In the genomic region with DNA sequence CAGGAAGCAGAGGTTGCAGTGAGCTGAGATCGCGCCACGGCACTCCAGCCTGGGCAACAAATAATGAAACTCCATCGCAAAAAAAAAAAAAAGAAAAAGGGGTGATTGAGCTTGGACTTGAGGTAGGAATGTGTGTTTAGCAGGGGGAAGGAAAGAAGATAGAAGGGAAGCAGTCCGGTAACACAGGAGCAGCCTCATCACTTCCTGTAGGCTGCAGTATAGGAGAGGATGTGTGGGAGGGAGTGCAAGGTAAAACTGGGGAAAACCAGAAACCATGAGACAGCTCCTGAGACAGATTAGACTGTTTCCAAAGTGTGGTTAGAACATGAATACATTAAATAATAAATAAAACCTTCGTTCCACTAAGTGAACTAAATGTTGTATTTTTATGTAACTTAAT, we compare ENCODE assay signal across 16 cellular contexts. TPM values are rescaled to one million over a fixed set of nuclear protein-coding genes. Genes with fewer than 3 reads are reported as not detected.
DNase-seq lines count a peak whose midpoint lies in the region; ATAC-seq, FAIRE-seq and TF ChIP-seq lines count a peak whose summit lies in the region.
"Had no signal": no experiment of that assay in that cellular context is flagged by ENCODE, and none has a peak within 500 bp of the region (broad histone marks: within the 10 kb centered on the region; RNA-seq: fewer than 3 reads in every experiment).

No MANE protein-coding gene starts in this region.

- DNase-seq in KBM-7: peak; percentile 53
- peak in 1 of 4 experiments; percentile 14 for DNase-seq in K562 (ENCODE audit: extremely low read depth in 1 of 4, low spot score in 3 of 4)
- DNase-seq in kidney tubule cell (ENCODE audit: low spot score): peak; percentile 64
- no peak for DNase-seq in DMS 273 (lab: John Stamatoyannopoulos, UW; ENCODE audit: unreplicated experiment)
- no peak for DNase-seq in activated CD4-positive, alpha-beta T cell treated with anti-CD3 and anti-CD28 coated beads for 4 hours
- DNase-seq in NK-92 treated with Interleukin-12 subunit alpha and Interleukin-12 subunit beta, amount 100 ng/mL, for 24 hours (lab: John Stamatoyannopoulos, UW): no peak
- DNase-seq: aorta; NCI-H1417; stimulated activated CD4-positive, alpha-beta T cell treated with anti-CD3 and anti-CD28 coated beads, Interleukin-4, amount 100 ng/mL, for 4 hours; T-helper 1 cell; trophoblast cell had no signal

- H3K9me1 ChIP-seq in K562 (ENCODE audit: control insufficient read depth, insufficient read depth, low read length): no peaks in the 10 kb centered on the region

- POLR2A ChIA-PET in K562 (lab: Yijun Ruan, JAX): interaction anchor here (0.7 kb wide), 1 partner anchor 19 kb away, joined by 3 read pairs; no protein-coding TSS in a partner anchor

- no peaks in the 10 kb centered on the region for H3K79me2 ChIP-seq in K562 (ENCODE audit: control insufficient read depth, insufficient read depth, low read length)

- no peaks in the 10 kb centered on the region; a peak in 1 of 5 replicates for H3K27me3 ChIP-seq in K562 (ENCODE audit: control insufficient read depth in 2 of 2, insufficient read depth in 2 of 2, low read length in 2 of 2)

- in situ Hi-C loops in KBM-7 (cut with MboI; ENCODE audit: low pct_unique_long_range_greater_than_20kb, low sequenced_read_pairs): no loop called here
- in situ Hi-C loops in K562 (cut with MboI): no loop called here

- no peaks in the 10 kb centered on the region for H3K36me3 ChIP-seq in K562 (ENCODE audit: control insufficient read depth, insufficient read depth, low read length)

- TF ChIP-seq CTCF in K562 (IDR thresholded peaks at IDR 0.05 in 2 of 3, conservative IDR thresholded peaks at IDR 0.05 in 1 of 3; ENCODE audit: insufficient read depth in 2 of 3, low read depth in 1 of 3, low read length in 3 of 3): no peak

- intact Hi-C loops in K562 (cut with micrococcal nuclease): no loop called here

- no peaks in the 10 kb centered on the region for H4K20me1 ChIP-seq in K562 (replicated peaks; ENCODE audit: control insufficient read depth, insufficient read depth, low read length)

- H3K9ac ChIP-seq in K562 (ENCODE audit: insufficient read depth in 1 of 2, low read depth in 2 of 2, low read length in 2 of 2): no peak overlapping the region

- no peak overlapping the region for H2AFZ ChIP-seq in K562 (ENCODE audit: low read depth, low read length)

- CTCF ChIA-PET in K562 (lab: Yijun Ruan, JAX; ENCODE audit: low intra/inter-chr PET ratio): no interaction called here

- peak; percentile 62 for ATAC-seq in GM18868 (IDR thresholded peaks at IDR 0.05; ENCODE audit: unreplicated experiment)
- ATAC-seq in K562: peak; percentile 62; the same call in 2 of the 3 replicates
- ATAC-seq in HG03378 (IDR thresholded peaks at IDR 0.05; ENCODE audit: unreplicated experiment): no peak
- ATAC-seq: activated CD4-positive, CD25-positive, alpha-beta regulatory T cell treated with anti-CD3 and anti-CD28 coated beads, Interleukin-2, amount 50 U/mL, for 24 hours; Panc1 had no signal

- TF ChIP-seq POLR2A in K562 (conservative IDR thresholded peaks at IDR 0.05): no peak

- no peaks in the 10 kb centered on the region for H3K9me3 ChIP-seq in K562 (replicated peaks; ENCODE audit: control insufficient read depth, insufficient read depth, low read depth, low read length)

- H3K4me1 ChIP-seq in K562 (replicated peaks in 1 of 2; ENCODE audit: control insufficient read depth in 2 of 2, insufficient read depth in 2 of 2, low read length in 2 of 2): 0 out of 5 replicates have a peak, but pooled peaks cover 0 to 4% of the 10 kb centered on the region in 2 experiments

- no peak for TF ChIP-seq RAD21 in K562 (CRISPR knock-in tag; conservative IDR thresholded peaks at IDR 0.05 in 1 of 2, IDR thresholded peaks at IDR 0.05 in 1 of 2)

- WGBS in K562 (ENCODE audit: insufficient coverage, low coverage, missing lambda C conversion rate): 42% methylated on average over 5 of the region's 6 CpGs

- no peak overlapping the region for H3K4me3 ChIP-seq in K562

- TF ChIP-seq EP300 in K562 (IDR thresholded peaks at IDR 0.05; ENCODE audit: low read length): no peak

- BruUV-seq in K562 (replicated peaks; lab: Mats Ljungman, UMichigan): no TSS peak

- H3K4me2 ChIP-seq in K562 (ENCODE audit: insufficient read depth, low read length): no peak overlapping the region

- H3K27ac ChIP-seq in K562 (ENCODE audit: extremely low read depth, low read depth, low read length): no peak overlapping the region
- H3K27ac ChIP-seq: C4-2B had no signal

- FAIRE-seq in K562 (lab: Jason Lieb, UNC): no peak

TF ChIP-seq in K562, 482 proteins besides CTCF, POLR2A, EP300 and RAD21 (continues in another document):
- no peak for TF ChIP-seq ZNF24 (IDR thresholded peaks at IDR 0.05)
- no peak for TF ChIP-seq SMARCA4 (IDR thresholded peaks at IDR 0.05)
- TF ChIP-seq ZNF232 (CRISPR knock-in tag; IDR thresholded peaks at IDR 0.05): no peak
- no peak for TF ChIP-seq TEAD1 (CRISPR knock-in tag; IDR thresholded peaks at IDR 0.05)

RNA-seq across cellular contexts. Expression of gene FGD4, which starts 49.2 kb away (rescaled TPM):
- total RNA-seq in K562 (2011; cell fraction: chromatin; rRNA removed; ENCODE audit: low replicate concordance): 0.88 and 1.0 TPM in 2 replicates
- 0.26 and 0.33 TPM in 2 replicates for total RNA-seq in K562 (2011; cell fraction: nucleolus; rRNA removed)
- total RNA-seq in K562 (2011; cell fraction: nucleoplasm; rRNA removed): 0.22 and 0.76 TPM in 2 replicates
- total RNA-seq in K562 (2014; rRNA removed) (0.05 and 0.78 TPM in 2 replicates), K562 (2014; rRNA removed; fragmentation: Illumina TruSeq; extraction: Trizol) (0.35 and 0.51 TPM in 2 replicates), K562 (2015; rRNA removed; fragmentation: Illumina TruSeq; extraction: Trizol) (0.19 and 0.36 TPM in 2 replicates), K562 (2021) (0.22 and 0.83 TPM in 2 replicates)
- polyA plus RNA-seq in K562 (2011; rRNA removed) (0.46 and 1.2 TPM in 2 replicates), K562 (2014; fragmentation: Illumina TruSeq; extraction: Trizol) (0.21 and 0.27 TPM in 2 replicates), K562 (2014; fragmentation: Nextera tagmentation; extraction: Ambion mirVana) (under 1 TPM; 0.08 to 0.10 TPM), K562 (2014; rRNA removed) (0.03 and 0.44 TPM in 2 replicates)
- polyA plus RNA-seq in K562 (2011; cell fraction: cytosol; rRNA removed): 0.16 and 0.34 TPM in 2 replicates
- 0.20 and 1.1 TPM in 2 replicates for polyA plus RNA-seq in K562 (2011; cell fraction: nucleus; rRNA removed)
- polyA plus RNA-seq in K562 (2012): 0.14 and 0.22 TPM in 2 replicates
- polyA minus RNA-seq in K562 (2011; rRNA and poly(A)+ RNA removed): 1.1 and 4.9 TPM in 2 replicates
- 1.9 TPM in 1 of 2 replicates, not detected in the other for polyA minus RNA-seq in K562 (2011; cell fraction: cytosol; rRNA and poly(A)+ RNA removed)
- 0.13 and 2.7 TPM in 2 replicates for polyA minus RNA-seq in K562 (2011; cell fraction: nucleus; rRNA and poly(A)+ RNA removed)

Comparison
In these comparisons a context has a peak if more than half of its experiments do, and no peak if none do; other contexts are left out.
1. DNase-seq: peak in KBM-7 (single experiment) and kidney tubule cell (single experiment); none in DMS 273 (single experiment), activated CD4-positive, alpha-beta T cell treated with anti-CD3 and anti-CD28 coated beads for 4 hours (0 of 2) and NK-92 treated with Interleukin-12 subunit alpha and Interleukin-12 subunit beta, amount 100 ng/mL, for 24 hours (single experiment).